Comparison of ENCODE assay signal across 17 cellular contexts in the genomic region with DNA sequence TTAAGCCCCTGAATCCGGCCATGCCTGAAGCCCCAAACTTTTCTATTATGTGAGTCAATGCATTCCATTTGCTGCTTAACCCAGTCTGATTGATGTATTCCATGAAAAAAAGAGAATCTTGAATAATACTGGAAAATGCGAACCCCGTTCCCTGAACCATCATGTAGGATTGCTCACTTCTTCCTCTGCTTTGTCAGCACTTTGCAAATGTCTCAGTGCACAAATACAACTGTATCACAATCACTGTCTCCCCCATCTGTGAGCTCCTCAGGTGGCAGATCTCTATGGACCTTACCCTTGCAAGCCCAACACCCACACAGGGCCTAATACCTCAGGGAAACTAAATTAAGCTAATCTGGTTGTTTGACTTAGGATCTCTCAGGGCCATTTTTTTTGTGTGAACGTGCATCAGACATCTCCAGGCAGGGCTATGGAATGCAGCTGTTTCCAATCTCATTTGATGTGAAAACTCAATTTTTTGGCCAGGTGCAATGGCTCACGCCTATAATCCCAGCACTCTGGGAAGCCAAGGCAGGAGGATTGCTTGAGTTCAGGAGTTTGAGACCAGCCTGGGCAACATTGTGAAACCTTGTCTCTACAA. TPM values are rescaled to one million over a fixed set of nuclear protein-coding genes. Genes with fewer than 3 reads are reported as not detected.
DNase-seq lines count a peak whose midpoint lies in the region; ATAC-seq, FAIRE-seq and TF ChIP-seq lines count a peak whose summit lies in the region.
"Had no signal": no experiment of that assay in that cellular context is flagged by ENCODE, and none has a peak within 500 bp of the region (broad histone marks: within the 10 kb centered on the region; RNA-seq: fewer than 3 reads in every experiment).

No MANE protein-coding gene starts in this region.

- H3K56ac ChIP-seq in H1 (replicated peaks; ENCODE audit: insufficient read length, low read depth, low read length) = no peak overlapping the region

- CTCF ChIA-PET in CD8-positive, alpha-beta memory T cell (lab: Charles Lee) = interaction anchor here (0.9 to 4.6 kb wide), 8 partner anchors 10 to 86 kb away, joined by 3 to 26 read pairs (median 6); a partner anchor contains a TSS
- CTCF ChIA-PET in activated B cell treated with CpG ODN at 0.5 μM for 24 hours (lab: Charles Lee) = interaction anchor here (1.4 kb wide), 1 partner anchor 87 kb away, joined by 7 read pairs; no protein-coding TSS in a partner anchor
- CTCF ChIA-PET in H1 (lab: Charles Lee; ENCODE audit: partially characterized antibody) = interaction anchor here (0.6 to 3.0 kb wide), 3 partner anchors 9 to 83 kb away, joined by 3 to 15 read pairs (median 3); no protein-coding TSS in a partner anchor

- H2BK5ac ChIP-seq in H1 (ENCODE audit: low read depth, low read length) = no peak overlapping the region

- TF ChIP-seq CTCF in activated B cell treated with CpG ODN at 0.5 μM for 24 hours (IDR thresholded peaks at IDR 0.05) (no peak), H1 (IDR thresholded peaks at IDR 0.05; ENCODE audit: control extremely low read depth in 1 of 3, insufficient read depth in 1 of 3, low read depth in 1 of 3, low read length in 3 of 3) (no peak)

- no peak for FAIRE-seq in H1 (lab: Jason Lieb, UNC)
- FAIRE-seq: endothelial cell of umbilical vein, RCC 7860 had no signal

- peaks cover 16 to 26% (median 23%) of the 10 kb centered on the region in 10 experiments for H3K4me1 ChIP-seq in BLaER1 treated with 17β-estradiol and CSF1 and Interleukin-3, amounts not matched to agents 10 nM and 100 nM
- H3K4me1 ChIP-seq in CD8-positive, alpha-beta memory T cell (ENCODE audit: insufficient read depth, low read length) = peaks cover 33% of the 10 kb centered on the region
- peaks cover 0 to 16% (median 7%) of the 10 kb centered on the region in 4 experiments; a peak in 4 of 7 replicates for H3K4me1 ChIP-seq in H1 (replicated peaks in 1 of 4; ENCODE audit: control insufficient read depth in 3 of 4, insufficient read depth in 4 of 4, low read length in 3 of 4)

- no peak overlapping the region for H2BK12ac ChIP-seq in H1 (ENCODE audit: low read depth, low read length)

- peaks cover 0 to 2% (median 0%) of the 10 kb centered on the region in 5 donors for H3K9me3 Mint-ChIP-seq in CD8-positive, alpha-beta memory T cell
- H3K9me3 Mint-ChIP-seq in activated B cell treated with CpG ODN at 0.5 μM for 24 hours = no peaks in the 10 kb centered on the region
- H3K9me3 Mint-ChIP-seq: HFFc6 had no signal

- peak overlapping the region in 5 of 7 donors; percentile 29 to 95 (median 44) for H3K4me3 Mint-ChIP-seq in CD8-positive, alpha-beta memory T cell
- H3K4me3 Mint-ChIP-seq in activated B cell treated with CpG ODN at 0.5 μM for 24 hours = no peak overlapping the region

- H3K18ac ChIP-seq in H1 (ENCODE audit: extremely low read depth, low read length) = no peak overlapping the region; the same call in 1 of the 2 replicates

- H2BK120ac ChIP-seq in H1 (replicated peaks; ENCODE audit: low read depth, low read length) = no peak overlapping the region

- peaks cover 0 to 3% (median 0%) of the 10 kb centered on the region in 11 experiments; a peak in 1 of 22 replicates for H4K20me1 ChIP-seq in BLaER1 treated with 17β-estradiol and CSF1 and Interleukin-3, amounts not matched to agents 10 nM and 100 nM
- H4K20me1 ChIP-seq in H1 (replicated peaks in 1 of 2; ENCODE audit: control insufficient read depth in 1 of 2, insufficient read depth in 2 of 2, low read length in 2 of 2) = no peaks in the 10 kb centered on the region

- peaks cover 55 to 62% (median 60%) of the 10 kb centered on the region in 3 donors for H3K4me1 Mint-ChIP-seq in CD8-positive, alpha-beta memory T cell
- peaks cover 35% of the 10 kb centered on the region for H3K4me1 Mint-ChIP-seq in activated B cell treated with CpG ODN at 0.5 μM for 24 hours

- TF ChIP-seq RAD21 in H1 (IDR thresholded peaks at IDR 0.05 in 1 of 2, conservative IDR thresholded peaks at IDR 0.05 in 1 of 2; ENCODE audit: low read depth in 2 of 2, low read length in 2 of 2) = no peak

- peak overlapping the region; percentile 84 to 98 (median 93); a peak in 20 of 22 replicates for H3K4me2 ChIP-seq in BLaER1 treated with 17β-estradiol and CSF1 and Interleukin-3, amounts not matched to agents 10 nM and 100 nM
- no peak overlapping the region; a peak in 1 of 4 replicates for H3K4me2 ChIP-seq in H1 (ENCODE audit: insufficient read depth in 1 of 2, low read depth in 2 of 2, low read length in 2 of 2)
- H3K4me2 ChIP-seq: SK-N-SH had no signal

- POLR2A ChIA-PET in CD8-positive, alpha-beta memory T cell (lab: Charles Lee) = interaction anchor here (2.7 to 2.8 kb wide), 2 partner anchors 14 to 18 kb away, joined by 38 to 46 read pairs; no protein-coding TSS in a partner anchor
- POLR2A ChIA-PET in activated B cell treated with CpG ODN at 0.5 μM for 24 hours (lab: Charles Lee) = interaction anchor here (0.7 to 4.0 kb wide), 11 partner anchors 8 to 1327 kb away, joined by 3 to 42 read pairs (median 6); a partner anchor contains a TSS
- POLR2A ChIA-PET in H1 (lab: Charles Lee; ENCODE audit: partially characterized antibody) = no interaction called here

- H3K27ac Mint-ChIP-seq in CD8-positive, alpha-beta memory T cell = peak overlapping the region; percentile 66 to 97 (median 90)
- peak overlapping the region; percentile 41 for H3K27ac Mint-ChIP-seq in activated B cell treated with CpG ODN at 0.5 μM for 24 hours

- peaks cover 11% of the 10 kb centered on the region for H3K23me2 ChIP-seq in H1 (ENCODE audit: low read depth, low read length)

- H3K9me3 ChIP-seq in BLaER1 treated with 17β-estradiol and CSF1 and Interleukin-3, amounts not matched to agents 10 nM and 100 nM (replicated peaks in 1 of 11) = no peaks in the 10 kb centered on the region
- no peaks in the 10 kb centered on the region for H3K9me3 ChIP-seq in CD8-positive, alpha-beta memory T cell (ENCODE audit: low read length)
- no peaks in the 10 kb centered on the region for H3K9me3 ChIP-seq in H1 (ENCODE audit: insufficient read depth in 2 of 2, low read depth in 1 of 2, low read length in 1 of 2)
- H3K9me3 ChIP-seq: SK-N-SH, thyroid gland had no signal

- H3K4me3 ChIP-seq in BLaER1 treated with 17β-estradiol and CSF1 and Interleukin-3, amounts not matched to agents 10 nM and 100 nM = no peak overlapping the region
- H3K4me3 ChIP-seq in CD8-positive, alpha-beta memory T cell (ENCODE audit: low read length) = no peak overlapping the region
- H3K4me3 ChIP-seq in H1 (ENCODE audit: extremely low read depth in 1 of 4, insufficient read depth in 2 of 4, low read depth in 3 of 4, low read length in 4 of 4) = no peak overlapping the region
- H3K4me3 ChIP-seq: thyroid gland had no signal

- WGBS in H1 (ENCODE audit: extremely low coverage in 1 of 2, insufficient coverage in 1 of 2, insufficient read length in 1 of 2, insufficient replicate concordance in 2 of 2, low coverage in 1 of 2, low lambda C conversion rate in 2 of 2, missing lambda C conversion rate in 1 of 2), 2 experiments = 93% methylated on average over 5 of the region's 5 CpGs; no CpG with 5 or more reads in 1 of the 2 experiments

- no peak overlapping the region for H4K8ac ChIP-seq in H1 (ENCODE audit: extremely low read depth, insufficient read depth, low read length)

- H3K36me3 ChIP-seq in BLaER1 treated with 17β-estradiol and CSF1 and Interleukin-3, amounts not matched to agents 10 nM and 100 nM = no peaks in the 10 kb centered on the region
- H3K36me3 ChIP-seq in CD8-positive, alpha-beta memory T cell (ENCODE audit: insufficient read depth, low read length) = no peaks in the 10 kb centered on the region
- H3K36me3 ChIP-seq in H1 (ENCODE audit: control insufficient read depth in 2 of 4, insufficient read depth in 4 of 4, low read length in 3 of 4) = no peaks in the 10 kb centered on the region
- H3K36me3 ChIP-seq: thyroid gland had no signal

- no peaks in the 10 kb centered on the region for H3K79me2 ChIP-seq in H1 (ENCODE audit: control insufficient read depth in 1 of 2, insufficient read depth in 2 of 2, low read length in 2 of 2)

- no peak overlapping the region for H2AFZ ChIP-seq in H1 (ENCODE audit: low read length)

- no peak for ATAC-seq in activated B cell treated with CpG ODN at 0.5 μM for 24 hours (ENCODE audit: low read depth)
- ATAC-seq: foreskin keratinocyte had no signal

- H3K79me1 ChIP-seq in H1 (ENCODE audit: low read depth, low read length) = no peaks in the 10 kb centered on the region

- H3K27ac ChIP-seq in BLaER1 treated with 17β-estradiol and CSF1 and Interleukin-3, amounts not matched to agents 10 nM and 100 nM = no peak overlapping the region; a peak in 1 of 22 replicates
- H3K27ac ChIP-seq in CD8-positive, alpha-beta memory T cell (ENCODE audit: low read depth, low read length) = no peak overlapping the region
- H3K27ac ChIP-seq in H1 (ENCODE audit: low read depth, low read length) = no peak overlapping the region
- H3K27ac ChIP-seq: foreskin keratinocyte, thyroid gland had no signal

- H3K27me3 ChIP-seq in BLaER1 treated with 17β-estradiol and CSF1 and Interleukin-3, amounts not matched to agents 10 nM and 100 nM = peaks cover 21 to 44% (median 38%) of the 10 kb centered on the region in 11 experiments
- no peaks in the 10 kb centered on the region for H3K27me3 ChIP-seq in CD8-positive, alpha-beta memory T cell (ENCODE audit: insufficient read depth, low read length, poor library complexity, severe bottlenecking)
- H3K27me3 ChIP-seq in H1 (replicated peaks in 1 of 4; ENCODE audit: control insufficient read depth in 3 of 4, extremely low read depth in 1 of 4, insufficient read depth in 3 of 4, low read length in 3 of 4) = peaks cover 0 to 7% (median 0%) of the 10 kb centered on the region in 4 experiments; a peak in 3 of 7 replicates
- H3K27me3 ChIP-seq: foreskin keratinocyte, thyroid gland had no signal

- H3K27me3 Mint-ChIP-seq in CD8-positive, alpha-beta memory T cell = peaks cover 0 to 16% of the 10 kb centered on the region in 2 donors
- H3K27me3 Mint-ChIP-seq in activated B cell treated with CpG ODN at 0.5 μM for 24 hours = no peaks in the 10 kb centered on the region

- DNase-seq in CD8-positive, alpha-beta memory T cell = no peak
- DNase-seq in activated B cell treated with CpG ODN at 0.5 μM for 24 hours (no peak), H1 (ENCODE audit: low read depth in 1 of 2, low spot score in 2 of 2) (no peak), NCI-H1436 (lab: John Stamatoyannopoulos, UW) (no peak), NOMO-1 treated with DMSO at 0.1 percent for 48 hours (lab: John Stamatoyannopoulos, UW; ENCODE audit: unreplicated experiment) (no peak), occipital lobe (lab: John Stamatoyannopoulos, UW) (no peak)
- DNase-seq: C1 segment of cervical spinal cord, foreskin keratinocyte, HFFc6, NCI-H1048, NCI-H2107, SK-N-SH had no signal

- no peak overlapping the region for H2BK20ac ChIP-seq in H1 (ENCODE audit: low read length)

- H2AK5ac ChIP-seq in H1 (ENCODE audit: low read depth, low read length) = no peak overlapping the region

- peaks cover 0 to 21% (median 0%) of the 10 kb centered on the region in 3 donors for H3K36me3 Mint-ChIP-seq in CD8-positive, alpha-beta memory T cell
- peaks cover 6% of the 10 kb centered on the region for H3K36me3 Mint-ChIP-seq in activated B cell treated with CpG ODN at 0.5 μM for 24 hours (ENCODE audit: low read depth)

- intact Hi-C loops in activated B cell treated with CpG ODN at 0.5 μM for 24 hours (cut with micrococcal nuclease) = loop anchor here (5.0 to 10.0 kb wide), 2 partner anchors 244 to 427 kb away; a partner anchor contains a TSS

- no peak overlapping the region for H4K91ac ChIP-seq in H1 (replicated peaks; ENCODE audit: insufficient read length, low read length)

- H3K9ac ChIP-seq in BLaER1 treated with 17β-estradiol and CSF1 and Interleukin-3, amounts not matched to agents 10 nM and 100 nM = no peak overlapping the region
- no peak overlapping the region for H3K9ac ChIP-seq in H1 (replicated peaks in 1 of 4; ENCODE audit: extremely low read depth in 1 of 4, low read depth in 3 of 4, low read length in 3 of 4)
- H3K9ac ChIP-seq: SK-N-SH had no signal

- no peak overlapping the region for H3K4ac ChIP-seq in H1 (replicated peaks; ENCODE audit: insufficient read length, low read depth, low read length)

- no peak for TF ChIP-seq POLR2A in H1 (IDR thresholded peaks at IDR 0.05; ENCODE audit: control extremely low read depth in 1 of 2, low read depth in 2 of 2, low read length in 2 of 2)

- no peak overlapping the region for H3K14ac ChIP-seq in H1 (ENCODE audit: insufficient read length)

- 0 out of 2 replicates have a peak overlapping the region, but pooled peaks have one; percentile 6 for H2BK15ac ChIP-seq in H1 (ENCODE audit: low read length)

- H4K5ac ChIP-seq in H1 (ENCODE audit: insufficient read length, low read depth, low read length) = no peak overlapping the region

- no peak for TF ChIP-seq EP300 in H1 (IDR thresholded peaks at IDR 0.05; ENCODE audit: borderline replicate concordance in 1 of 2, low read depth in 2 of 2, low read length in 2 of 2)

- no peak overlapping the region for H3K23ac ChIP-seq in H1 (ENCODE audit: insufficient read length)

RNA-seq across cellular contexts. Expression of a gene that starts 2.1 kb away (rescaled TPM):
- 10 to 100 TPM; 62.6 to 64.0 TPM for total RNA-seq in CD8-positive, alpha-beta memory T cell
- polyA plus RNA-seq in CD8-positive, alpha-beta memory T cell = 66.7 TPM
- total RNA-seq in activated B cell treated with CpG ODN at 0.5 μM for 24 hours (22.8 and 23.6 TPM in 2 replicates), occipital lobe (10.6 TPM)
- total RNA-seq in H1 (2021; fragmentation: NEBNext Ultra II Directional; extraction: Animal tissue kit (Norgen Biotek cat#: 25700)) = 15.2 and 16.6 TPM in 2 replicates
- polyA plus RNA-seq in H1 (2011; rRNA removed) = 5.6 and 5.9 TPM in 2 replicates
- polyA plus RNA-seq in H1 (2011; cell fraction: cytosol; rRNA removed) = 7.1 TPM
- polyA plus RNA-seq in H1 (2011; cell fraction: nucleus; rRNA removed) = 6.4 TPM
- polyA plus RNA-seq in H1 (2012, experiment 1 of 2) = 5.4 to 12.8 TPM (median 7.1 TPM) in 4 replicates
- polyA plus RNA-seq in H1 (2012, experiment 2 of 2) = 2.1 TPM
- polyA plus RNA-seq in H1 (2013, experiment 1 of 2) = 8.2 TPM
- polyA plus RNA-seq in H1 (2013, experiment 2 of 2) = 9.0 TPM
- 11.2 and 12.2 TPM in 2 replicates for polyA minus RNA-seq in H1 (2011; rRNA and poly(A)+ RNA removed)
- polyA minus RNA-seq in H1 (2011; cell fraction: cytosol; rRNA and poly(A)+ RNA removed) = 7.3 TPM
- polyA minus RNA-seq in H1 (2011; cell fraction: nucleus; rRNA and poly(A)+ RNA removed) = 4.9 TPM

RNA-seq across cellular contexts. Expression of a gene that starts 55.3 kb away (rescaled TPM):
- total RNA-seq in CD8-positive, alpha-beta memory T cell = under 1 TPM in 1 of 2 experiments, not detected in 1; 0.04 TPM
- polyA plus RNA-seq in CD8-positive, alpha-beta memory T cell = not detected
- total RNA-seq in activated B cell treated with CpG ODN at 0.5 μM for 24 hours = not detected in 2 replicates
- total RNA-seq in H1 (2021; fragmentation: NEBNext Ultra II Directional; extraction: Animal tissue kit (Norgen Biotek cat#: 25700)) = 0.21 and 0.39 TPM in 2 replicates
- polyA plus RNA-seq in H1 (2011; rRNA removed) = 0.14 and 0.21 TPM in 2 replicates
- polyA plus RNA-seq in H1 (2011; cell fraction: cytosol; rRNA removed) = 0.26 TPM
- polyA plus RNA-seq in H1 (2011; cell fraction: nucleus; rRNA removed) = 0.19 TPM
- polyA plus RNA-seq in H1 (2012, experiment 1 of 2) = 0.09 to 0.19 TPM (median 0.12 TPM) in 4 replicates
- 0.10 TPM for polyA plus RNA-seq in H1 (2012, experiment 2 of 2)
- 0.18 TPM for polyA plus RNA-seq in H1 (2013, experiment 1 of 2)
- 0.18 TPM for polyA plus RNA-seq in H1 (2013, experiment 2 of 2)
- polyA minus RNA-seq in H1 (2011; rRNA and poly(A)+ RNA removed) = 0.46 and 0.66 TPM in 2 replicates
- polyA minus RNA-seq in H1 (2011; cell fraction: cytosol; rRNA and poly(A)+ RNA removed) = not detected
- not detected for polyA minus RNA-seq in H1 (2011; cell fraction: nucleus; rRNA and poly(A)+ RNA removed)
- total RNA-seq in occipital lobe = under 0.01 TPM
- total RNA-seq: Daoy, endothelial cell of umbilical vein, HFFc6 had no signal
- polyA plus RNA-seq: endothelial cell of umbilical vein, SK-N-SH had no signal

Comparison
In these comparisons a context has a peak if more than half of its experiments do, and no peak if none do; other contexts are left out.
1. H3K4me2 ChIP-seq: peak in BLaER1 treated with 17β-estradiol and CSF1 and Interleukin-3, amounts not matched to agents 10 nM and 100 nM (11 of 11); none in H1 (0 of 2).